Comparison of ENCODE assay signal across 23 cellular contexts in genomic region chr11:71440021-71440755, GRCh38.
"Had no signal": no experiment of that assay in that cellular context is flagged by ENCODE, and none has a peak within 500 bp of the region (broad histone marks: within the 10 kb centered on the region; RNA-seq: fewer than 3 reads in every experiment).

No MANE protein-coding gene starts in this region.

- H3K9me3 ChIP-seq: adrenal gland had no signal

- H3K27me3 ChIP-seq: adrenal gland had no signal

- H3K27ac Mint-ChIP-seq: activated CD4-positive, alpha-beta memory T cell treated with anti-CD3 and anti-CD28 coated beads, Interleukin-2, amount 10 ng/mL, durations not matched to agents 7 days and 5 days; activated naive CD4-positive, alpha-beta T cell treated with anti-CD3 and anti-CD28 coated beads for 36 hours; activated naive CD8-positive, alpha-beta T cell; activated T-helper 17 cell treated with anti-CD3 and anti-CD28 coated beads, Interleukin-2, amount 50 U/mL, for 72 hours had no signal

- H3K4me3 ChIP-seq: adrenal gland, PC-9 had no signal

- H3K4me2 ChIP-seq: PC-9 had no signal

- DNase-seq: activated CD4-positive, alpha-beta memory T cell treated with anti-CD3 and anti-CD28 coated beads, Interleukin-2, amount 10 ng/mL, durations not matched to agents 7 days and 5 days; activated CD4-positive, alpha-beta T cell treated with anti-CD3 and anti-CD28 coated beads, Interleukin-2, amount 50 U/mL, for 1 hour; activated CD4-positive, CD25-positive, alpha-beta regulatory T cell; activated gamma-delta T cell; activated naive CD4-positive, alpha-beta T cell treated with anti-CD3 and anti-CD28 coated beads for 36 hours; activated T-cell treated with anti-CD3 and anti-CD28 coated beads for 4 hours; activated T-cell treated with anti-CD3 and anti-CD28 coated beads, Interleukin-2, amount 50 U/mL, for 48 hours; adrenal gland; anterior cingulate cortex; central memory CD4-positive, alpha-beta T cell; Karpas-422; NCI-H1105 treated with DMSO at 0.1 percent for 48 hours; NCI-H1436 treated with DMSO at 0.1 percent for 48 hours; NCI-H187; NCI-H2081 treated with DMSO at 0.1 percent for 48 hours; NCI-H446; NCI-H524; PC-9; SIG-M5; T-helper 1 cell had no signal

- H3K27me3 Mint-ChIP-seq: activated CD4-positive, alpha-beta memory T cell treated with anti-CD3 and anti-CD28 coated beads, Interleukin-2, amount 10 ng/mL, durations not matched to agents 7 days and 5 days; activated naive CD8-positive, alpha-beta T cell; activated T-helper 17 cell treated with anti-CD3 and anti-CD28 coated beads, Interleukin-2, amount 50 U/mL, for 72 hours had no signal

- H3K9me3 Mint-ChIP-seq: activated CD4-positive, alpha-beta memory T cell treated with anti-CD3 and anti-CD28 coated beads, Interleukin-2, amount 10 ng/mL, durations not matched to agents 7 days and 5 days; activated naive CD4-positive, alpha-beta T cell treated with anti-CD3 and anti-CD28 coated beads for 36 hours; activated T-helper 17 cell treated with anti-CD3 and anti-CD28 coated beads, Interleukin-2, amount 50 U/mL, for 72 hours had no signal

- H3K27ac ChIP-seq: adrenal gland, PC-9, VCaP had no signal

- H3K4me3 Mint-ChIP-seq: activated CD4-positive, alpha-beta memory T cell treated with anti-CD3 and anti-CD28 coated beads, Interleukin-2, amount 10 ng/mL, durations not matched to agents 7 days and 5 days; activated naive CD4-positive, alpha-beta T cell treated with anti-CD3 and anti-CD28 coated beads for 36 hours; activated naive CD8-positive, alpha-beta T cell; activated T-helper 17 cell treated with anti-CD3 and anti-CD28 coated beads, Interleukin-2, amount 50 U/mL, for 72 hours had no signal

- ATAC-seq: activated T-helper 17 cell treated with anti-CD3 and anti-CD28 coated beads, Interleukin-2, amount 50 U/mL, for 72 hours had no signal

- H2AFZ ChIP-seq: PC-9 had no signal

- H3K4me1 Mint-ChIP-seq: activated CD4-positive, alpha-beta memory T cell treated with anti-CD3 and anti-CD28 coated beads, Interleukin-2, amount 10 ng/mL, durations not matched to agents 7 days and 5 days had no signal
